ENCODE assay signal across 2 cellular contexts in the genomic region with DNA sequence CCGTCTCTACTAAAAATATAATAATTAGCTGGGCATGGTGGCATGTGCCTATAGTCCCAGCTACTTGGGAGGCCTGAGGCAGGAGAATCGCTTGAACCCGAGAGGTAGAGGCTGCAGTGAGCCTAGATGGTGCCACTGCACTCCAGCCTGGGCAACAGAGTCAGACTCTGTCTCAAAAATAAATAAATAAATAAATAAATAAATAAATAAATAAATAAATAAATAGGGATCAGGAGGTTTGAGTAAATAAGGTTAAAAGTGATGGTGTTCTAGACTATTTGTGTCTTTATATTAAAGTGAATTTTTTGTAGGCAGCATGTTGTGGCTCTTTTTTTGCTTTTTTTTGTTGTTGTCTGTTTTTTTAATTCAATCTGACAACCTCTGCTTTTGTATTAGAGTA. TPM values are rescaled to one million over a fixed set of nuclear protein-coding genes. Genes with fewer than 3 reads are reported as not detected.
"Had no signal": no experiment of that assay in that cellular context is flagged by ENCODE, and none has a peak within 500 bp of the region (broad histone marks: within the 10 kb centered on the region; RNA-seq: fewer than 3 reads in every experiment).

No MANE protein-coding gene starts in this region.

RNA-seq across cellular contexts. Expression of a gene that starts 17.0 kb away (rescaled TPM):
- total RNA-seq: G401, GM12878 had no signal
- polyA plus RNA-seq: GM12878 had no signal
